Comparison of ENCODE assay signal across 8 cellular contexts in the genomic region with DNA sequence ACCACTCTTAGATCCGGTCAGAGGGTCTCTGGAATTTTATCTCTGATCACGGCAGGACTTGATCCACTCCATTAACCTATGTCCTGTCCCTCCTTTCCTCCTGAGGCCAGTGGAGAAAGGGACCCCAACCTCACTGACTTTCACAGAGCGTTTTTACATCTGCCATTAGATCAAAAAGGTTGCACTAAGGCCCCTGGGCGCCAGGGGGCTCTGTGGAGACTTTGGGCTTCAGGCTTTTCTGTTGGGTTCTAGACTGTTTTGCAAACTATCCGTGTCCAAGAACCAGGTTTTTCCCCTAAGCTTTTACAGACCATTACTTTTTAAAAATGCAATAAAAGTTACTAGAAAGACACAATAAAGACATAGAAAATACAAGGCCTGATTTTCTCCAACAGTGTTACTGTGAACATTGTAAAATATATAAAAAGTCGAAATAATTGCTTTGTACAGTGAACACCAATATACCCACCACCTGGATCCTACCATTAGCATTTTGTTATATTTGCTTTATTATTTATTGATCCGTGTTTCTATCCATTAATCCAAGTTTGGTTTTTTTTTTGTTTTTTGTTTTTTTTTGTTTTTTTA.
DNase-seq lines count a peak whose midpoint lies in the region; ATAC-seq and TF ChIP-seq lines count a peak whose summit lies in the region.

No MANE protein-coding gene starts in this region.

- H3K36me3 Mint-ChIP-seq in CD8-positive, alpha-beta memory T cell = no peaks in the 10 kb centered on the region
- no peaks in the 10 kb centered on the region for H3K36me3 Mint-ChIP-seq in progenitor cell of endocrine pancreas (ENCODE audit: insufficient read depth)

- TF ChIP-seq CTCF in fibroblast of villous mesenchyme (IDR thresholded peaks at IDR 0.05; ENCODE audit: insufficient read depth, low read depth, low read length) (peak; percentile 93), progenitor cell of endocrine pancreas (IDR thresholded peaks at IDR 0.05; ENCODE audit: unreplicated experiment) (peak; percentile 69)

- H3K4me1 ChIP-seq in CD8-positive, alpha-beta memory T cell (ENCODE audit: insufficient read depth, low read length) = no peaks in the 10 kb centered on the region

- ATAC-seq in GM18907 (IDR thresholded peaks at IDR 0.05; ENCODE audit: unreplicated experiment) (no peak), HG02938 (IDR thresholded peaks at IDR 0.05; ENCODE audit: unreplicated experiment) (no peak)

- H3K27me3 ChIP-seq in CD8-positive, alpha-beta memory T cell (ENCODE audit: insufficient read depth, low read length, poor library complexity, severe bottlenecking) = no peaks in the 10 kb centered on the region

- no peaks in the 10 kb centered on the region for H3K36me3 ChIP-seq in CD8-positive, alpha-beta memory T cell (ENCODE audit: insufficient read depth, low read length)

- H3K9me3 ChIP-seq in CD8-positive, alpha-beta memory T cell (ENCODE audit: low read length) = no peaks in the 10 kb centered on the region

- no peak overlapping the region for H3K4me3 ChIP-seq in CD8-positive, alpha-beta memory T cell (ENCODE audit: low read length)
- no peak overlapping the region for H3K4me3 ChIP-seq in fibroblast of villous mesenchyme (ENCODE audit: low read depth, low read length)

- peaks cover 9 to 13% (median 13%) of the 10 kb centered on the region in 3 donors for H3K4me1 Mint-ChIP-seq in CD8-positive, alpha-beta memory T cell
- peaks cover 5% of the 10 kb centered on the region for H3K4me1 Mint-ChIP-seq in progenitor cell of endocrine pancreas (ENCODE audit: low read depth)

- H3K9me3 Mint-ChIP-seq in CD8-positive, alpha-beta memory T cell = no peaks in the 10 kb centered on the region
- peaks cover 7% of the 10 kb centered on the region for H3K9me3 Mint-ChIP-seq in progenitor cell of endocrine pancreas (ENCODE audit: low read depth)

- CTCF ChIA-PET in CD8-positive, alpha-beta memory T cell (lab: Charles Lee) = interaction anchor here (0.9 to 1.1 kb wide), 2 partner anchors 15 to 16 kb away, joined by 3 read pairs; no protein-coding TSS in a partner anchor

- no peak overlapping the region for H3K27ac ChIP-seq in CD8-positive, alpha-beta memory T cell (ENCODE audit: low read depth, low read length)

- POLR2A ChIA-PET in CD8-positive, alpha-beta memory T cell (lab: Charles Lee) = interaction anchor here (0.7 kb wide), 1 partner anchor 1792 kb away, joined by 3 read pairs; no protein-coding TSS in a partner anchor

- peak in 3 of 5 donors; percentile 4 to 25 (median 6) for DNase-seq in CD8-positive, alpha-beta memory T cell
- DNase-seq in HCEC 1CT (peak; percentile 27), NOMO-1 treated with DMSO at 0.1 percent for 48 hours (lab: John Stamatoyannopoulos, UW; ENCODE audit: unreplicated experiment) (peak; percentile 22), activated T-cell treated with anti-CD3 and anti-CD28 coated beads for 24 hours (ENCODE audit: low read depth) (peak; percentile 32), fibroblast of villous mesenchyme (ENCODE audit: low read depth) (peak; percentile 47), progenitor cell of endocrine pancreas (ENCODE audit: low spot score, unreplicated experiment) (peak; percentile 29)

- H3K4me3 Mint-ChIP-seq in CD8-positive, alpha-beta memory T cell = no peak overlapping the region
- H3K4me3 Mint-ChIP-seq in progenitor cell of endocrine pancreas (ENCODE audit: low read depth) = no peak overlapping the region

- no peak overlapping the region for H3K27ac Mint-ChIP-seq in CD8-positive, alpha-beta memory T cell
- H3K27ac Mint-ChIP-seq in progenitor cell of endocrine pancreas = no peak overlapping the region

- H3K27me3 Mint-ChIP-seq in CD8-positive, alpha-beta memory T cell = peaks cover 25 to 47% of the 10 kb centered on the region in 2 donors
- H3K27me3 Mint-ChIP-seq in progenitor cell of endocrine pancreas = peaks cover 19% of the 10 kb centered on the region
